Comparison of ENCODE assay signal across 8 cellular contexts in the genomic region with DNA sequence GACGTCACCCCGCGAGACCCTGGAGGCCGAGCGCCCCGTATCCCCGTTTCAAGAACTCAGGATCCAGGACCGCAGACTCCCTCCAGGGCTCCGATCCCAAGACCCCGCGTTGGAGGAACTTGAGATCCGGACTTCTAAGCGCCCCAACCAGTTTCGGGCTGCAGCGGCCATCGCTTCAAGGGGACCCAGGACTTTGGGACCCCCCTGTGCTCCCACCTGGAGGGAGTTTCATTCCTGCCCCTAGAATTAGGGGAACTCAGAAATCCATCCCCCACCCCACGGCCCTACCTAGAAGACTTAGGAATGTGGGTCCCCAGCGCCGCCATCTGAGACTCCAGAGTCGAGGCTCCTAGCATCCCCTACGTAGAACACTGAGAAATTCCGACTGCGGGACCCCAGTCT. TPM values are rescaled to one million over a fixed set of nuclear protein-coding genes. Genes with fewer than 3 reads are reported as not detected.
DNase-seq lines count a peak whose midpoint lies in the region; ATAC-seq and TF ChIP-seq lines count a peak whose summit lies in the region.

No MANE protein-coding gene starts in this region.

- no peak for DNase-seq in activated CD4-positive, alpha-beta T cell treated with anti-CD3 and anti-CD28 coated beads, Interleukin-2, amount 10 ng/mL, durations not matched to agents 24 days and 14 days
- DNase-seq in activated CD4-positive, alpha-beta T cell treated with anti-CD3 and anti-CD28 coated beads for 1 hour, result no peak
- DNase-seq in activated naive CD8-positive, alpha-beta T cell treated with anti-CD3 and anti-CD28 coated beads, Interleukin-2, amount 50 U/mL, for 24 hours, result no peak
- DNase-seq in left lung, result no peak
- DNase-seq in testis, result no peak
- DNase-seq in iPS-NIHi11 (ENCODE audit: low spot score), result no peak
- DNase-seq in HuH-7 (ENCODE audit: low spot score), result no peak

- intact Hi-C loops in activated CD4-positive, alpha-beta T cell treated with anti-CD3 and anti-CD28 coated beads, Interleukin-2, amount 10 ng/mL, durations not matched to agents 24 days and 14 days (cut with micrococcal nuclease), result loop anchor here (1.0 to 2.0 kb wide), 6 partner anchors 17 to 291 kb away; a partner anchor contains a TSS
- intact Hi-C loops in left lung (cut with DNase I) (no loop called here), testis (cut with DNase I; ENCODE audit: low total_unique reads) (no loop called here)

- H3K9me3 Mint-ChIP-seq in activated CD4-positive, alpha-beta T cell treated with anti-CD3 and anti-CD28 coated beads, Interleukin-2, amount 10 ng/mL, durations not matched to agents 24 days and 14 days, result no peaks in the 10 kb centered on the region
- H3K9me3 Mint-ChIP-seq in activated naive CD8-positive, alpha-beta T cell treated with anti-CD3 and anti-CD28 coated beads, Interleukin-2, amount 50 U/mL, for 24 hours, result no peaks in the 10 kb centered on the region

- H3K4me1 ChIP-seq in left lung (peaks cover 11 to 65% of the 10 kb centered on the region in 2 donors), testis (peaks cover 18% of the 10 kb centered on the region)

- H3K9me3 ChIP-seq in left lung, result no peaks in the 10 kb centered on the region
- H3K9me3 ChIP-seq in testis, result no peaks in the 10 kb centered on the region

- H3K27me3 ChIP-seq in left lung, result peaks cover 0 to 12% of the 10 kb centered on the region in 2 donors
- H3K27me3 ChIP-seq in testis, result no peaks in the 10 kb centered on the region

- peak; percentile 7 to 84 for TF ChIP-seq CTCF in left lung (IDR thresholded peaks at IDR 0.05)
- TF ChIP-seq CTCF in testis (IDR thresholded peaks at IDR 0.05), result peak in 1 of 3 experiments; percentile 78

- H3K27ac ChIP-seq in left lung (peak overlapping the region; percentile 98 to 100), testis (peak overlapping the region; percentile 92 to 94)

- peak overlapping the region; percentile 87 for H3K4me3 Mint-ChIP-seq in activated CD4-positive, alpha-beta T cell treated with anti-CD3 and anti-CD28 coated beads, Interleukin-2, amount 10 ng/mL, durations not matched to agents 24 days and 14 days
- H3K4me3 Mint-ChIP-seq in activated naive CD8-positive, alpha-beta T cell treated with anti-CD3 and anti-CD28 coated beads, Interleukin-2, amount 50 U/mL, for 24 hours, result peak overlapping the region; percentile 86

- no peak for ATAC-seq in activated naive CD8-positive, alpha-beta T cell treated with anti-CD3 and anti-CD28 coated beads, Interleukin-2, amount 50 U/mL, for 24 hours
- no peak for ATAC-seq in left lung
- no peak for ATAC-seq in HG02588 (IDR thresholded peaks at IDR 0.05; ENCODE audit: unreplicated experiment)

- WGBS in testis, 2 donors, result 1% methylated on average over 23 of the region's 23 CpGs; no CpG with 5 or more reads in 1 of the 2 donors

- H3K36me3 Mint-ChIP-seq in activated CD4-positive, alpha-beta T cell treated with anti-CD3 and anti-CD28 coated beads, Interleukin-2, amount 10 ng/mL, durations not matched to agents 24 days and 14 days (ENCODE audit: low read depth), result peaks cover 31% of the 10 kb centered on the region
- H3K36me3 Mint-ChIP-seq in activated naive CD8-positive, alpha-beta T cell treated with anti-CD3 and anti-CD28 coated beads, Interleukin-2, amount 50 U/mL, for 24 hours (ENCODE audit: low read depth), result peaks cover 12% of the 10 kb centered on the region

- peak overlapping the region; percentile 90 to 100 for H3K4me3 ChIP-seq in left lung
- H3K4me3 ChIP-seq in testis, result peak overlapping the region; percentile 69 to 89

- H3K27me3 Mint-ChIP-seq in activated CD4-positive, alpha-beta T cell treated with anti-CD3 and anti-CD28 coated beads, Interleukin-2, amount 10 ng/mL, durations not matched to agents 24 days and 14 days, result no peaks in the 10 kb centered on the region
- H3K27me3 Mint-ChIP-seq in activated naive CD8-positive, alpha-beta T cell treated with anti-CD3 and anti-CD28 coated beads, Interleukin-2, amount 50 U/mL, for 24 hours, result peaks cover 2% of the 10 kb centered on the region

- no peak for TF ChIP-seq POLR2A in testis (IDR thresholded peaks at IDR 0.05)

- peak overlapping the region; percentile 75 for H3K27ac Mint-ChIP-seq in activated CD4-positive, alpha-beta T cell treated with anti-CD3 and anti-CD28 coated beads, Interleukin-2, amount 10 ng/mL, durations not matched to agents 24 days and 14 days
- H3K27ac Mint-ChIP-seq in activated naive CD8-positive, alpha-beta T cell treated with anti-CD3 and anti-CD28 coated beads, Interleukin-2, amount 50 U/mL, for 24 hours, result peak overlapping the region; percentile 31

- H3K4me1 Mint-ChIP-seq in activated CD4-positive, alpha-beta T cell treated with anti-CD3 and anti-CD28 coated beads, Interleukin-2, amount 10 ng/mL, durations not matched to agents 24 days and 14 days, result peaks cover 45% of the 10 kb centered on the region
- peaks cover 42% of the 10 kb centered on the region for H3K4me1 Mint-ChIP-seq in activated naive CD8-positive, alpha-beta T cell treated with anti-CD3 and anti-CD28 coated beads, Interleukin-2, amount 50 U/mL, for 24 hours

- H3K36me3 ChIP-seq in left lung (peaks cover 6 to 24% of the 10 kb centered on the region in 2 donors), testis (ENCODE audit: low read depth, missing control alignments) (no peaks in the 10 kb centered on the region)

RNA-seq across cellular contexts. Expression of a gene that starts 0.4 kb away (rescaled TPM):
- total RNA-seq in activated CD4-positive, alpha-beta T cell treated with anti-CD3 and anti-CD28 coated beads, Interleukin-2, amount 10 ng/mL, durations not matched to agents 24 days and 14 days, result 42.0 and 46.1 TPM in 2 replicates
- total RNA-seq in left lung, result 10 to 100 TPM; 39.5 to 50.8 TPM
- 10 to 100 TPM; 22.6 to 32.8 TPM for total RNA-seq in testis
- 29.2 TPM for polyA plus RNA-seq in testis (ENCODE audit: insufficient read depth, low read depth, low replicate concordance)

RNA-seq across cellular contexts. Expression of a gene that starts 6.2 kb away (rescaled TPM):
- total RNA-seq in activated CD4-positive, alpha-beta T cell treated with anti-CD3 and anti-CD28 coated beads, Interleukin-2, amount 10 ng/mL, durations not matched to agents 24 days and 14 days, result 35.7 and 39.9 TPM in 2 replicates
- total RNA-seq in left lung (100 to 1,000 TPM; 165 to 172 TPM), testis (10 to 100 TPM; 46.4 to 90.9 TPM)
- 77.7 TPM for polyA plus RNA-seq in testis (ENCODE audit: insufficient read depth, low read depth, low replicate concordance)

RNA-seq across cellular contexts. Expression of a gene that starts 21.7 kb away (rescaled TPM):
- total RNA-seq in activated CD4-positive, alpha-beta T cell treated with anti-CD3 and anti-CD28 coated beads, Interleukin-2, amount 10 ng/mL, durations not matched to agents 24 days and 14 days, result 36.0 and 38.7 TPM in 2 replicates
- total RNA-seq in left lung (10 to 100 TPM; 29.7 to 32.7 TPM), testis (10 to 100 TPM; 46.1 to 53.5 TPM)
- 38.9 TPM for polyA plus RNA-seq in testis (ENCODE audit: insufficient read depth, low read depth, low replicate concordance)

RNA-seq across cellular contexts. Expression of a gene that starts 22.0 kb away (rescaled TPM):
- 47.1 and 50.6 TPM in 2 replicates for total RNA-seq in activated CD4-positive, alpha-beta T cell treated with anti-CD3 and anti-CD28 coated beads, Interleukin-2, amount 10 ng/mL, durations not matched to agents 24 days and 14 days
- total RNA-seq in left lung (10 to 100 TPM; 31.0 to 36.1 TPM), testis (10 to 100 TPM; 70.7 to 74.6 TPM)
- polyA plus RNA-seq in testis (ENCODE audit: insufficient read depth, low read depth, low replicate concordance), result 154 TPM

RNA-seq across cellular contexts. Expression of a gene that starts 22.9 kb away (rescaled TPM):
- total RNA-seq in activated CD4-positive, alpha-beta T cell treated with anti-CD3 and anti-CD28 coated beads, Interleukin-2, amount 10 ng/mL, durations not matched to agents 24 days and 14 days, result 2,597 and 2,671 TPM in 2 replicates
- total RNA-seq in left lung (1,000 to 10,000 TPM; 1,507 to 1,549 TPM), testis (1,000 to 10,000 TPM in 1 of 2 donors, 100 to 1,000 TPM in 1; 628 to 1,122 TPM)
- 1,146 TPM for polyA plus RNA-seq in testis (ENCODE audit: insufficient read depth, low read depth, low replicate concordance)
